Comparison of ENCODE assay signal across 1 cellular context in genomic region chr1:239898067-239898730, GRCh38.
A peak's percentile ranks its signal among the peaks of the same experiment; 100 is the strongest.
TF ChIP-seq lines count a peak whose summit lies in the region.

No MANE protein-coding gene starts in this region.

TF ChIP-seq in HEK293, 187 proteins besides CTCF, POLR2A, EP300 and RAD21 (continued from another document):
- no peak for TF ChIP-seq ZNF394 (tag by site-specific recombination; IDR thresholded peaks at IDR 0.05; ENCODE audit: borderline replicate concordance)
- TF ChIP-seq ZNF211 (tag by site-specific recombination; IDR thresholded peaks at IDR 0.05; ENCODE audit: low read depth) = no peak
- no peak for TF ChIP-seq ZFP3 (tag by site-specific recombination; IDR thresholded peaks at IDR 0.05; ENCODE audit: low read depth)
- no peak for TF ChIP-seq ZNF76 (tag by site-specific recombination; IDR thresholded peaks at IDR 0.05; ENCODE audit: borderline replicate concordance, low read depth)
- TF ChIP-seq ZNF777 (tag by site-specific recombination; IDR thresholded peaks at IDR 0.05; ENCODE audit: borderline replicate concordance) = no peak
- no peak for TF ChIP-seq ZBTB21 (tag by site-specific recombination; IDR thresholded peaks at IDR 0.05)
- no peak for TF ChIP-seq ZNF621 (tag by site-specific recombination; IDR thresholded peaks at IDR 0.05)
- no peak for TF ChIP-seq ZNF645 (tag by site-specific recombination; IDR thresholded peaks at IDR 0.05)
- no peak for TF ChIP-seq ZNF274 (IDR thresholded peaks at IDR 0.05; ENCODE audit: low read length)
- TF ChIP-seq ZNF274 (tag by site-specific recombination; IDR thresholded peaks at IDR 0.05; ENCODE audit: borderline replicate concordance) = no peak
- TF ChIP-seq SCRT1 (tag by site-specific recombination; IDR thresholded peaks at IDR 0.05; ENCODE audit: borderline replicate concordance) = no peak
- TF ChIP-seq TRIM28 (IDR thresholded peaks at IDR 0.05; ENCODE audit: borderline replicate concordance, low read length) = peak; percentile 52; the same call in 1 of the 2 replicates
- no peak for TF ChIP-seq MZF1 (tag by site-specific recombination; IDR thresholded peaks at IDR 0.05; ENCODE audit: borderline replicate concordance)
- no peak for TF ChIP-seq ZNF596 (tag by site-specific recombination; IDR thresholded peaks at IDR 0.05)
- peak; percentile 24; the same call in 1 of the 2 replicates for TF ChIP-seq ZNF335 (tag by site-specific recombination; conservative IDR thresholded peaks at IDR 0.05)
- no peak for TF ChIP-seq ZNF174 (tag by site-specific recombination; IDR thresholded peaks at IDR 0.05)
- TF ChIP-seq FEZF1 (tag by site-specific recombination; IDR thresholded peaks at IDR 0.05) = no peak
- TF ChIP-seq GLI2 (tag by site-specific recombination; IDR thresholded peaks at IDR 0.05; ENCODE audit: borderline replicate concordance, low read depth) = no peak
- no peak for TF ChIP-seq YY2 (tag by site-specific recombination; IDR thresholded peaks at IDR 0.05)
- no peak for TF ChIP-seq ZNF266 (tag by site-specific recombination; IDR thresholded peaks at IDR 0.05; ENCODE audit: low read depth)
- no peak for TF ChIP-seq ZNF366 (tag by site-specific recombination; conservative IDR thresholded peaks at IDR 0.05)
- 0 out of 2 replicates have a peak, but pooled peaks have one; percentile 17 for TF ChIP-seq ZIC2 (tag by site-specific recombination; IDR thresholded peaks at IDR 0.05)
- TF ChIP-seq ZNF514 (tag by site-specific recombination; IDR thresholded peaks at IDR 0.05) = no peak
- TF ChIP-seq ZNF426 (tag by site-specific recombination; IDR thresholded peaks at IDR 0.05) = no peak
- TF ChIP-seq ZBTB17 (tag by site-specific recombination; IDR thresholded peaks at IDR 0.05) = peak; percentile 60
- TF ChIP-seq ZSCAN30 (tag by site-specific recombination; IDR thresholded peaks at IDR 0.05) = peak; percentile 64; the same call in 1 of the 2 replicates
- no peak for TF ChIP-seq ZNF155 (tag by site-specific recombination; IDR thresholded peaks at IDR 0.05)
- TF ChIP-seq ZFP37 (tag by site-specific recombination; IDR thresholded peaks at IDR 0.05) = 0 out of 2 replicates have a peak, but pooled peaks have one; percentile 62
- no peak for TF ChIP-seq ZNF132 (tag by site-specific recombination; IDR thresholded peaks at IDR 0.05; ENCODE audit: borderline replicate concordance)
- TF ChIP-seq ZNF280D (tag by site-specific recombination; IDR thresholded peaks at IDR 0.05) = no peak
- no peak for TF ChIP-seq ZNF658 (tag by site-specific recombination; IDR thresholded peaks at IDR 0.05)
- no peak for TF ChIP-seq PBX3 (CRISPR knock-in tag; IDR thresholded peaks at IDR 0.05)
- TF ChIP-seq ZNF2 (tag by site-specific recombination; IDR thresholded peaks at IDR 0.05) = peak; percentile 53; the same call in 1 of the 2 replicates
- no peak for TF ChIP-seq TCF7L2 (IDR thresholded peaks at IDR 0.05; ENCODE audit: borderline replicate concordance, low read depth, low read length)
- no peak for TF ChIP-seq ZNF362 (tag by site-specific recombination; IDR thresholded peaks at IDR 0.05)
- TF ChIP-seq ZNF10 (tag by site-specific recombination; IDR thresholded peaks at IDR 0.05) = peak; percentile 85; the same call in 1 of the 2 replicates
- TF ChIP-seq ZNF837 (tag by site-specific recombination; IDR thresholded peaks at IDR 0.05) = no peak
- no peak for TF ChIP-seq ZSCAN5A (tag by site-specific recombination; IDR thresholded peaks at IDR 0.05)
- TF ChIP-seq ZNF280C (tag by site-specific recombination; IDR thresholded peaks at IDR 0.05) = no peak
